In the genomic region with DNA sequence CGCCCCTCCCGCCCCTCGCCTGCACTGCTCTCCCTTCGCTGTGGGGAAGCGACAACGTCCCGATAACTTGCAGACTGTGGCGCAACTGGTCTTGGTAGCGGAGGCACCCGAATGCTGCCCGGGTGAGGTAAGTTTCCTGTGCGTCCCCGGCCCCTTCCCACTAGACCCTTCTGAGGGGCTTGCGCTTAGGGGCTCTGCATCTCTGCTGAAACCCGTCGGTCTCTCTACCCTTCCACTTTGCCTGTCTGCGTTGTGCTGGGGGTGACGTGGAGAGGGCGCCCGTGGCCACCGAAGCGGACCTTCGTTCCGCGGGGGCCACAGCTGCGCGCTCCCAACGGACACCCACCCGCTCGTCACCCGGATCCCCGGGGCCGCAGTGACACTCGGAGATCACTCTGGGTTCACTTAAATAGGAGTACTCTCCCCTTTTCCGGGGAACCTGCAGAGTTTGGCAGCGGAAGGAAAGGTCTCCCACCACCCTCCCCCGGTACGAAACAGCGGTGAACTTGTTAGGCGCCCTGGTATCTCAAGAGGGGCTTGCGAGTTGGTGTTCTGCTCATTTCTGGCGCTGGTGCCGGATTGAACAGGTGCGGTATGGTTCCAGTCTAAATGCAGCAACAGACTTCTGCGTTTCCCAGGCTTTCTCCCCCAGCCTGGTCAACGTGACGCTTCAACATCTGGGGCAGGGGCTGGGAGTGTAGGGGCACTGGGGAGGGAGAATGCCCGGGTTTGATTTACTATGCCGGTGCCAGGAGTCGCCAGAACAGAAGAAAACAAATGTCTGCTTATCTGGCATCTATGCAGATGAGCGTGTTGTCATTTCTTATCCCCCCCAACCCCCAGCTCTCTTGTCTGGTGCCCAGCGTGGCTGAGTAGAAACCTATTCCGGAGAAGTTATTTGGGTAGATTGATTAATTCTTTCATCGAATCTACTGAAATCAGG, we compare ENCODE assay signal across 8 cellular contexts. TPM values are rescaled to one million over a fixed set of nuclear protein-coding genes. Genes with fewer than 3 reads are reported as not detected.
DNase-seq lines count a peak whose midpoint lies in the region; ATAC-seq, FAIRE-seq and TF ChIP-seq lines count a peak whose summit lies in the region.

No MANE protein-coding gene starts in this region.

- peaks cover 53% of the 10 kb centered on the region for H3K27me3 Mint-ChIP-seq in activated CD4-positive, alpha-beta T cell treated with anti-CD3 and anti-CD28 coated beads, Interleukin-2, amount 10 ng/mL, durations not matched to agents 24 days and 14 days

- no peaks in the 10 kb centered on the region for H3K79me2 ChIP-seq in endothelial cell of umbilical vein (ENCODE audit: control insufficient read depth, insufficient read depth, low read length)

- peak overlapping the region; percentile 94 for H3K4me3 Mint-ChIP-seq in activated CD4-positive, alpha-beta T cell treated with anti-CD3 and anti-CD28 coated beads, Interleukin-2, amount 10 ng/mL, durations not matched to agents 24 days and 14 days

- H3K4me1 ChIP-seq in endothelial cell of umbilical vein (ENCODE audit: control insufficient read depth, extremely low read depth, insufficient read depth, low read length), result no peaks in the 10 kb centered on the region
- H3K4me1 ChIP-seq in muscle layer of duodenum (ENCODE audit: control insufficient read depth in 1 of 2, insufficient read depth in 2 of 2, low read length in 2 of 2), result peaks cover 5 to 18% of the 10 kb centered on the region in 2 donors

- H3K4me1 Mint-ChIP-seq in activated CD4-positive, alpha-beta T cell treated with anti-CD3 and anti-CD28 coated beads, Interleukin-2, amount 10 ng/mL, durations not matched to agents 24 days and 14 days, result peaks cover 32% of the 10 kb centered on the region

- BruUV-seq in endothelial cell of umbilical vein (replicated peaks; lab: Mats Ljungman, UMichigan), result no TSS peak

- intact Hi-C loops in activated CD4-positive, alpha-beta T cell treated with anti-CD3 and anti-CD28 coated beads, Interleukin-2, amount 10 ng/mL, durations not matched to agents 24 days and 14 days (cut with micrococcal nuclease), result loop anchor here (1.0 to 5.0 kb wide), 9 partner anchors 23 to 321 kb away; no protein-coding TSS in a partner anchor
- intact Hi-C loops in endothelial cell of umbilical vein (cut with micrococcal nuclease), result loop anchor here (5.0 kb wide), 1 partner anchor 71 kb away; no protein-coding TSS in a partner anchor

- H3K9me3 Mint-ChIP-seq in activated CD4-positive, alpha-beta T cell treated with anti-CD3 and anti-CD28 coated beads, Interleukin-2, amount 10 ng/mL, durations not matched to agents 24 days and 14 days, result no peaks in the 10 kb centered on the region

- H3K9me3 ChIP-seq in endothelial cell of umbilical vein (replicated peaks; ENCODE audit: control insufficient read depth, insufficient read depth, low read length), result no peaks in the 10 kb centered on the region
- H3K9me3 ChIP-seq in muscle layer of duodenum (ENCODE audit: control insufficient read depth in 1 of 2, low read length in 2 of 2), result no peaks in the 10 kb centered on the region

- TF ChIP-seq POLR2A in endothelial cell of umbilical vein (IDR thresholded peaks at IDR 0.05; ENCODE audit: low read depth, low read length), result no peak

- peak overlapping the region; percentile 93 for H3K27ac Mint-ChIP-seq in activated CD4-positive, alpha-beta T cell treated with anti-CD3 and anti-CD28 coated beads, Interleukin-2, amount 10 ng/mL, durations not matched to agents 24 days and 14 days

- H3K36me3 ChIP-seq in endothelial cell of umbilical vein (ENCODE audit: control insufficient read depth in 2 of 2, extremely low read depth in 1 of 2, insufficient read depth in 2 of 2, low read length in 2 of 2) (no peaks in the 10 kb centered on the region), muscle layer of duodenum (ENCODE audit: control insufficient read depth in 1 of 2, insufficient read depth in 2 of 2, low read length in 2 of 2) (no peaks in the 10 kb centered on the region)

- H3K27ac ChIP-seq in endothelial cell of umbilical vein (ENCODE audit: insufficient read depth, low read depth, low read length) (no peak overlapping the region), muscle layer of duodenum (ENCODE audit: low read length) (peak overlapping the region; percentile 78)

- dilution Hi-C loops in endothelial cell of umbilical vein (cut with MboI; ENCODE audit: extremely low pct_ligation_motif_present, low sequenced_read_pairs), result no loop called here

- POLR2A ChIA-PET in endothelial cell of umbilical vein (lab: Charles Lee), result no interaction called here

- no peak for TF ChIP-seq CTCF in endothelial cell of umbilical vein (IDR thresholded peaks at IDR 0.05; ENCODE audit: extremely low read depth in 1 of 2, insufficient read depth in 1 of 2, low read depth in 1 of 2, low read length in 2 of 2)

- H3K9me1 ChIP-seq in endothelial cell of umbilical vein (replicated peaks; ENCODE audit: control insufficient read depth, extremely low read depth, insufficient read depth, low read length), result no peaks in the 10 kb centered on the region

- CTCF ChIA-PET in endothelial cell of umbilical vein (lab: Charles Lee), result no interaction called here

- H3K27me3 ChIP-seq in endothelial cell of umbilical vein (ENCODE audit: control insufficient read depth in 2 of 2, insufficient read depth in 2 of 2, low read length in 2 of 2) (peaks cover 39 to 46% of the 10 kb centered on the region in 2 experiments), muscle layer of duodenum (ENCODE audit: low read depth, low read length) (peaks cover 12% of the 10 kb centered on the region)

- H3K9ac ChIP-seq in endothelial cell of umbilical vein (replicated peaks; ENCODE audit: extremely low read depth, insufficient read depth, low read length), result no peak overlapping the region

- peak overlapping the region in 1 of 3 experiments; percentile 52 for H3K4me3 ChIP-seq in endothelial cell of umbilical vein (replicated peaks in 1 of 3; ENCODE audit: insufficient read depth in 1 of 3, low read depth in 1 of 3, low read length in 3 of 3)
- H3K4me3 ChIP-seq in muscle layer of duodenum (ENCODE audit: low read depth in 1 of 2, low read length in 2 of 2), result peak overlapping the region; percentile 68 to 82

- peak overlapping the region; percentile 17 for H2AFZ ChIP-seq in endothelial cell of umbilical vein (ENCODE audit: low read depth, low read length)

- no peak for FAIRE-seq in endothelial cell of umbilical vein (lab: Jason Lieb, UNC)

- ATAC-seq in HG03025 (IDR thresholded peaks at IDR 0.05; ENCODE audit: low FRiP score, unreplicated experiment), result peak; percentile 4

- H3K36me3 Mint-ChIP-seq in activated CD4-positive, alpha-beta T cell treated with anti-CD3 and anti-CD28 coated beads, Interleukin-2, amount 10 ng/mL, durations not matched to agents 24 days and 14 days (ENCODE audit: low read depth), result peaks cover 24% of the 10 kb centered on the region

- H4K20me1 ChIP-seq in endothelial cell of umbilical vein (replicated peaks; ENCODE audit: control insufficient read depth, extremely low read depth, insufficient read depth, low read length), result no peaks in the 10 kb centered on the region

- peak; percentile 70 for DNase-seq in activated CD4-positive, alpha-beta T cell treated with anti-CD3 and anti-CD28 coated beads, Interleukin-2, amount 10 ng/mL, durations not matched to agents 24 days and 14 days
- DNase-seq in activated CD4-positive, alpha-beta T cell treated with anti-CD3 and anti-CD28 coated beads, Interleukin-2, amount 50 U/mL, for 1 hour, result no peak
- DNase-seq in RKO (ENCODE audit: low spot score) (peak; percentile 2), endothelial cell of umbilical vein (ENCODE audit: low read depth, low spot score) (peak; percentile 10), OCI-M2 (lab: John Stamatoyannopoulos, UW; ENCODE audit: unreplicated experiment) (no peak), NCI-H446 (lab: John Stamatoyannopoulos, UW) (no peak)

- H3K4me2 ChIP-seq in endothelial cell of umbilical vein (ENCODE audit: insufficient read depth, low read length), result peak overlapping the region; percentile 56

TF ChIP-seq in endothelial cell of umbilical vein, 7 proteins besides CTCF, POLR2A, EP300 and RAD21:
- TF ChIP-seq FOS (IDR thresholded peaks at IDR 0.05; ENCODE audit: borderline replicate concordance, insufficient read depth, low read length), result no peak
- TF ChIP-seq, protein P1, sequence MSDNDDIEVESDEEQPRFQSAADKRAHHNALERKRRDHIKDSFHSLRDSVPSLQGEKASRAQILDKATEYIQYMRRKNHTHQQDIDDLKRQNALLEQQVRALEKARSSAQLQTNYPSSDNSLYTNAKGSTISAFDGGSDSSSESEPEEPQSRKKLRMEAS (IDR thresholded peaks at IDR 0.05; ENCODE audit: insufficient read depth, insufficient read length), result no peak
- no peak for TF ChIP-seq POLR2AphosphoS5 (IDR thresholded peaks at IDR 0.05; ENCODE audit: insufficient read depth, low read depth, low read length)
- TF ChIP-seq EZH2 (IDR thresholded peaks at IDR 0.05; ENCODE audit: borderline replicate concordance, low read depth, low read length, severe bottlenecking), result peak; percentile 36

RNA-seq across cellular contexts. Expression of a gene that starts 0.9 kb away (rescaled TPM):
- 56.6 and 58.8 TPM in 2 replicates for total RNA-seq in activated CD4-positive, alpha-beta T cell treated with anti-CD3 and anti-CD28 coated beads, Interleukin-2, amount 10 ng/mL, durations not matched to agents 24 days and 14 days
- 0.27 TPM in 1 of 2 replicates, not detected in the other for total RNA-seq in endothelial cell of umbilical vein
- polyA plus RNA-seq in endothelial cell of umbilical vein, result not detected in 2 replicates
- polyA plus RNA-seq in endothelial cell of umbilical vein (2011; cell fraction: cytosol; rRNA removed), result 0.06 and 0.10 TPM in 2 replicates
- 0.18 and 0.21 TPM in 2 replicates for polyA plus RNA-seq in endothelial cell of umbilical vein (2011; cell fraction: nucleus; rRNA removed)
- 0.07 and 0.08 TPM in 2 replicates for polyA plus RNA-seq in endothelial cell of umbilical vein (2012)
- polyA minus RNA-seq in endothelial cell of umbilical vein, result 0.10 and 0.17 TPM in 2 replicates
- polyA minus RNA-seq in endothelial cell of umbilical vein (2011; cell fraction: cytosol; rRNA and poly(A)+ RNA removed), result not detected
- polyA minus RNA-seq in endothelial cell of umbilical vein (2011; cell fraction: nucleus; rRNA and poly(A)+ RNA removed), result 0.19 TPM in 1 of 2 replicates, not detected in the other

Comparison
In these comparisons a context has a peak if more than half of its experiments do, and no peak if none do; other contexts are left out.
1. DNase-seq: peak in activated CD4-positive, alpha-beta T cell treated with anti-CD3 and anti-CD28 coated beads, Interleukin-2, amount 10 ng/mL, durations not matched to agents 24 days and 14 days (single experiment), RKO (single experiment) and endothelial cell of umbilical vein (single experiment); none in activated CD4-positive, alpha-beta T cell treated with anti-CD3 and anti-CD28 coated beads, Interleukin-2, amount 50 U/mL, for 1 hour (single experiment), OCI-M2 (single experiment) and NCI-H446 (0 of 2).
2. RNA of a gene that starts 0.9 kb away (total RNA-seq): 56.6 to 58.8 TPM in activated CD4-positive, alpha-beta T cell treated with anti-CD3 and anti-CD28 coated beads, Interleukin-2, amount 10 ng/mL, durations not matched to agents 24 days and 14 days; 0.27 TPM in endothelial cell of umbilical vein; every median in the first group is over 10 times any median in the second.